Comparison of ENCODE assay signal across 20 cellular contexts in the genomic region with DNA sequence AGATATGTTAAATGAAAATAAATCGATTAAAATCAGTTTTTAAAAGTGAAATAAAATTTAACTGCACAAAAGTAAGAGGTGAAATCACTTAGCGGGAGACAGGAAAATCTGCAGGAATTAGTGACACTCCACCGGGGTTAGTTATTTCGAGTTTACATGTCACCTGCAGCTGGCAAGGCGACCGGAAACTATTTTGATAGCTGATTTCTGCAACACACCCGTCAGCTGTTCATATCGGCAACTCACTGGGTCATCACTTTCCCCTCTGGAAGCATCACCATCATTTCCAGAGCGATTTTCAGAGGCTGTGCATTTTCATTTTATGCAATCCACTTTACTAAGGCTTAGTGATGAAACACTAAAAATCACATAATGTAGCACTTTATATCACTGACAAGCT. TPM values are rescaled to one million over a fixed set of nuclear protein-coding genes. Genes with fewer than 3 reads are reported as not detected.
DNase-seq lines count a peak whose midpoint lies in the region; ATAC-seq, FAIRE-seq and TF ChIP-seq lines count a peak whose summit lies in the region.
"Had no signal": no experiment of that assay in that cellular context is flagged by ENCODE, and none has a peak within 500 bp of the region (broad histone marks: within the 10 kb centered on the region; RNA-seq: fewer than 3 reads in every experiment).

No MANE protein-coding gene starts in this region.

- H3K9me3 ChIP-seq in HepG2 (ENCODE audit: low read length) (no peaks in the 10 kb centered on the region), right lobe of liver (no peaks in the 10 kb centered on the region), BE2C (no peaks in the 10 kb centered on the region)
- H3K9me3 ChIP-seq: BLaER1 had no signal

- BruUV-seq in HepG2 (replicated peaks; lab: Mats Ljungman, UMichigan) = no TSS peak

- H3K79me2 ChIP-seq in HepG2 (ENCODE audit: insufficient read depth, low read length) = no peaks in the 10 kb centered on the region

- CTCF ChIA-PET in HepG2 (lab: Yijun Ruan, JAX; ENCODE audit: low intra/inter-chr PET ratio, low total read pairs) = no interaction called here

- no peak for TF ChIP-seq RAD21 in HepG2 (CRISPR knock-in tag; IDR thresholded peaks at IDR 0.05)

- H3K27ac ChIP-seq in HepG2 (ENCODE audit: extremely low read length, insufficient read depth, low read length) (no peak overlapping the region), right lobe of liver (no peak overlapping the region)
- H3K27ac ChIP-seq: BLaER1, C4-2B had no signal

- no peak overlapping the region for H2AFZ ChIP-seq in HepG2 (ENCODE audit: low read length)
- H2AFZ ChIP-seq: GM23338 had no signal

- DNase-seq in HepG2 (ENCODE audit: low spot score) = no peak
- no peak for DNase-seq in right lobe of liver
- DNase-seq in dermis microvascular lymphatic vessel endothelial cell (ENCODE audit: low read depth in 2 of 2) = peak; percentile 15 to 81
- DNase-seq in myocyte (ENCODE audit: low read depth) = peak; percentile 28
- no peak for DNase-seq in BE2C
- DNase-seq in activated CD4-positive, CD25-positive, alpha-beta regulatory T cell (lab: John Stamatoyannopoulos, UW) = no peak
- DNase-seq: CD4-positive, CD25-positive, alpha-beta regulatory T cell; CD8-positive, alpha-beta T cell; DMS 273 treated with DMSO at 0.1 percent for 48 hours; DMS79; EL; GDM1; H9 had no signal

- intact Hi-C loops in HepG2 (cut with micrococcal nuclease; ENCODE audit: unreplicated experiment) (no loop called here), right lobe of liver (cut with DNase I) (no loop called here)

- H3K9ac ChIP-seq in HepG2 (ENCODE audit: insufficient read depth, low read depth, low read length) = no peak overlapping the region
- H3K9ac ChIP-seq: BLaER1 had no signal

- H3K27me3 ChIP-seq in HepG2 (ENCODE audit: control insufficient read depth in 1 of 2, insufficient read depth in 2 of 2, low read length in 2 of 2) = peaks cover 0 to 53% of the 10 kb centered on the region in 2 experiments; a peak in 4 of 5 replicates
- no peaks in the 10 kb centered on the region for H3K27me3 ChIP-seq in right lobe of liver
- no peaks in the 10 kb centered on the region for H3K27me3 ChIP-seq in BE2C
- H3K27me3 ChIP-seq: BLaER1 had no signal

- no peak for FAIRE-seq in HepG2 (lab: Jason Lieb, UNC)
- FAIRE-seq: D721Med, GM12878, GM19239 had no signal

- H3K4me3 ChIP-seq in HepG2 (replicated peaks in 1 of 3; ENCODE audit: insufficient read depth in 1 of 3, low read depth in 2 of 3, low read length in 3 of 3) = no peak overlapping the region
- no peak overlapping the region for H3K4me3 ChIP-seq in right lobe of liver
- H3K4me3 ChIP-seq in BE2C (ENCODE audit: low read depth, low read length) = no peak overlapping the region
- H3K4me3 ChIP-seq: BLaER1, GM12878, GM23338 had no signal

- H4K20me1 ChIP-seq in HepG2 (ENCODE audit: insufficient read depth, low read length) = no peaks in the 10 kb centered on the region

- in situ Hi-C loops in HepG2 (cut with HindIII; ENCODE audit: extremely low pct_ligation_motif_present, low pct_unique_long_range_greater_than_20kb) = no loop called here

- TF ChIP-seq CTCF in HepG2 (CRISPR knock-in tag; IDR thresholded peaks at IDR 0.05) (no peak), right lobe of liver (IDR thresholded peaks at IDR 0.05) (no peak), BE2C (IDR thresholded peaks at IDR 0.05; ENCODE audit: low read depth, low read length) (no peak)

- no peaks in the 10 kb centered on the region for H3K36me3 ChIP-seq in HepG2 (replicated peaks in 1 of 2; ENCODE audit: control insufficient read depth in 1 of 2, insufficient read depth in 2 of 2, low read length in 2 of 2)
- H3K36me3 ChIP-seq in right lobe of liver = no peaks in the 10 kb centered on the region
- H3K36me3 ChIP-seq in BE2C = no peaks in the 10 kb centered on the region

- POLR2A ChIA-PET in HepG2 (lab: Yijun Ruan, JAX) = no interaction called here

- no peak overlapping the region for H3K4me2 ChIP-seq in HepG2 (ENCODE audit: low read depth, low read length)
- H3K4me2 ChIP-seq: BLaER1, GM23338 had no signal

- no peak for TF ChIP-seq EP300 in HepG2 (IDR thresholded peaks at IDR 0.05; ENCODE audit: low read depth in 2 of 2, low read length in 2 of 2)
- TF ChIP-seq EP300 in HepG2 (CRISPR knock-in tag; IDR thresholded peaks at IDR 0.05; ENCODE audit: borderline replicate concordance) = no peak

- H3K4me1 ChIP-seq in HepG2 (ENCODE audit: insufficient read depth, low read length) = no peaks in the 10 kb centered on the region
- no peaks in the 10 kb centered on the region for H3K4me1 ChIP-seq in right lobe of liver
- H3K4me1 ChIP-seq in BE2C = no peaks in the 10 kb centered on the region

- ATAC-seq in HepG2 (no peak), right lobe of liver (no peak)
- ATAC-seq: CD8-positive, alpha-beta T cell; GM12878; GM23338; HCT116 had no signal

- TF ChIP-seq POLR2A in HepG2 (IDR thresholded peaks at IDR 0.05; ENCODE audit: insufficient read depth in 1 of 2, low read depth in 2 of 2, low read length in 2 of 2) (no peak), right lobe of liver (IDR thresholded peaks at IDR 0.05) (no peak)

- WGBS in HepG2 (ENCODE audit: low lambda C conversion rate) = 26% methylated on average over 9 of the region's 9 CpGs
- WGBS in right lobe of liver (ENCODE audit: insufficient coverage, low coverage, low lambda C conversion rate, missing lambda C conversion rate) = 52% methylated on average over 9 of the region's 9 CpGs

TF ChIP-seq in HepG2, 621 proteins besides CTCF, POLR2A, EP300 and RAD21:
- TF ChIP-seq CBX2 (IDR thresholded peaks at IDR 0.05; ENCODE audit: low read depth, low read length) = 0 out of 2 replicates have a peak, but pooled peaks have one; percentile 35
- no peak for TF ChIP-seq CBX2 (CRISPR knock-in tag; IDR thresholded peaks at IDR 0.05; ENCODE audit: low read depth)
- no peak for TF ChIP-seq ZNF605 (CRISPR knock-in tag; IDR thresholded peaks at IDR 0.05)
TF ChIP-seq in HepG2: peak in this region for 1.

RNA-seq across cellular contexts. Expression of gene PXDN, which starts 52.9 kb away (rescaled TPM):
- total RNA-seq in HepG2 (2016; rRNA removed; fragmentation: Illumina TruSeq; extraction: Trizol) = not detected in 2 replicates
- total RNA-seq in HepG2 (2016; cell fraction: cytosol; rRNA removed; fragmentation: Illumina TruSeq; extraction: Trizol; ENCODE audit: low read depth) = not detected in 2 replicates
- total RNA-seq in HepG2 (2016; cell fraction: insoluble cytoplasmic fraction; rRNA removed; fragmentation: Illumina TruSeq; extraction: Trizol) = not detected in 2 replicates
- not detected in 2 replicates for total RNA-seq in HepG2 (2016; cell fraction: membrane; rRNA removed; fragmentation: Illumina TruSeq; extraction: Trizol)
- total RNA-seq in HepG2 (2016; cell fraction: nucleus; rRNA removed; fragmentation: Illumina TruSeq; extraction: Trizol) = not detected in 2 replicates
- not detected in 2 replicates for polyA plus RNA-seq in HepG2 (2011; rRNA removed)
- 0.04 TPM in 1 of 2 replicates, not detected in the other for polyA plus RNA-seq in HepG2 (2011; cell fraction: cytosol; rRNA removed)
- polyA plus RNA-seq in HepG2 (2011; cell fraction: nucleus; rRNA removed) = not detected in 2 replicates
- not detected in 2 replicates for polyA plus RNA-seq in HepG2 (2012)
- not detected in 2 replicates for polyA plus RNA-seq in HepG2 (2016; cell fraction: cytosol; fragmentation: Illumina TruSeq; extraction: Trizol; ENCODE audit: low read depth)
- not detected in 2 replicates for polyA plus RNA-seq in HepG2 (2016; cell fraction: insoluble cytoplasmic fraction; fragmentation: Illumina TruSeq; extraction: Trizol; ENCODE audit: low read depth)
- polyA plus RNA-seq in HepG2 (2016; cell fraction: membrane; fragmentation: Illumina TruSeq; extraction: Trizol; ENCODE audit: low read depth) = not detected in 2 replicates
- polyA plus RNA-seq in HepG2 (2016; cell fraction: nucleus; fragmentation: Illumina TruSeq; extraction: Trizol; ENCODE audit: insufficient read depth, low read depth) = not detected in 2 replicates
- 8.0 TPM in 1 of 2 replicates, not detected in the other for polyA minus RNA-seq in HepG2 (2011; rRNA and poly(A)+ RNA removed; ENCODE audit: low replicate concordance)
- polyA minus RNA-seq in HepG2 (2011; cell fraction: cytosol; rRNA and poly(A)+ RNA removed) = 0.53 TPM in 1 of 2 replicates, not detected in the other
- polyA minus RNA-seq in HepG2 (2011; cell fraction: nucleus; rRNA and poly(A)+ RNA removed) = 0.26 TPM in 1 of 2 replicates, not detected in the other
- 10 to 100 TPM in 3 of 6 experiments, 1 to 10 TPM in 3; 5.5 to 21.0 (median 11.4) TPM for total RNA-seq in right lobe of liver
- 195 and 256 TPM in 2 replicates for total RNA-seq in dermis microvascular lymphatic vessel endothelial cell
- total RNA-seq in myocyte = 52.7 and 69.3 TPM in 2 replicates
- 212 TPM for polyA plus RNA-seq in myocyte (2012)
- polyA plus RNA-seq in BE2C (2012; ENCODE audit: insufficient read depth, insufficient read length, low read depth) = 7.4 TPM
- polyA plus RNA-seq: CD4-positive, CD25-positive, alpha-beta regulatory T cell had no signal

Comparison
In these comparisons a context has a peak if more than half of its experiments do, and no peak if none do; other contexts are left out.
1. RNA of gene PXDN, which starts 52.9 kb away (total RNA-seq): 195 to 256 TPM in dermis microvascular lymphatic vessel endothelial cell, 52.7 to 69.3 TPM in myocyte and 5.5 to 21.0 TPM in right lobe of liver; not detected in HepG2; every median in the first group is over 4 times any median in the second.
2. DNase-seq: peak in dermis microvascular lymphatic vessel endothelial cell (2 of 2) and myocyte (single experiment); none in HepG2 (single experiment), right lobe of liver (0 of 3), BE2C (single experiment) and activated CD4-positive, CD25-positive, alpha-beta regulatory T cell (0 of 4).